1 cellular context compared by ENCODE assay signal in the genomic region with DNA sequence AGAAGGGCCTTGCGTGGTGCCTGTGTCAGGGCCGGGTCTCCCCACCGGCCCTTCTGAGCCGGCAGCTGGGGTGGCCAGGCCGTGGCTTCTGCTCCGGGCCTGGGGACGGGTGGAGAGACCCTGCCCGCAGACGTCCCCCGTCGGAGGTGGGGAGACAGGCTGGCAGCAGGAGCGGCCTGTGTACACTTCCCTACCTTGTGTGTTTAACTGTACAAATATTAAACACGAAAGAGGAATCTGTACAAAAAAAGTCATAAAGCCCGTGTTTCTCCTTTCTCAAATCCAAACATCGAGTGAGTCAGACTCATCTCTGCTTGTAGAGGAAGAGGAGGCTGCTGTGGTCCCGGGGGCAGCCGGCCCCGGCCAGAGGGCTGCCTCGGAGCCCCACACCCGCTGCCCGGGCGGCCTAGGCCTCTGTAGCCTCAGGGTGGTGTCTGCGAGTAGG.
TF ChIP-seq lines count a peak whose summit lies in the region.

No MANE protein-coding gene starts in this region.

TF ChIP-seq in GM23338, 12 proteins besides CTCF, POLR2A, EP300 and RAD21:
- TF ChIP-seq, protein P1, sequence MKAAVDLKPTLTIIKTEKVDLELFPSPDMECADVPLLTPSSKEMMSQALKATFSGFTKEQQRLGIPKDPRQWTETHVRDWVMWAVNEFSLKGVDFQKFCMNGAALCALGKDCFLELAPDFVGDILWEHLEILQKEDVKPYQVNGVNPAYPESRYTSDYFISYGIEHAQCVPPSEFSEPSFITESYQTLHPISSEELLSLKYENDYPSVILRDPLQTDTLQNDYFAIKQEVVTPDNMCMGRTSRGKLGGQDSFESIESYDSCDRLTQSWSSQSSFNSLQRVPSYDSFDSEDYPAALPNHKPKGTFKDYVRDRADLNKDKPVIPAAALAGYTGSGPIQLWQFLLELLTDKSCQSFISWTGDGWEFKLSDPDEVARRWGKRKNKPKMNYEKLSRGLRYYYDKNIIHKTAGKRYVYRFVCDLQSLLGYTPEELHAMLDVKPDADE (IDR thresholded peaks at IDR 0.05) = no peak
- TF ChIP-seq EZH2phosphoT487 (IDR thresholded peaks at IDR 0.05; ENCODE audit: unreplicated experiment) (no peak), ZNF114 (CRISPR knock-in tag; IDR thresholded peaks at IDR 0.05) (no peak), EZH2 (IDR thresholded peaks at IDR 0.05; ENCODE audit: low read depth, unreplicated experiment) (no peak), ZNF331 (CRISPR knock-in tag; IDR thresholded peaks at IDR 0.05; ENCODE audit: low read depth) (no peak), JUNB (IDR thresholded peaks at IDR 0.05; ENCODE audit: unreplicated experiment) (no peak), CREB1 (CRISPR knock-in tag; IDR thresholded peaks at IDR 0.05; ENCODE audit: low read depth) (no peak), STAT1 (IDR thresholded peaks at IDR 0.05; ENCODE audit: unreplicated experiment) (no peak), NANOG (IDR thresholded peaks at IDR 0.05; ENCODE audit: borderline replicate concordance) (no peak), POLR2AphosphoS5 (IDR thresholded peaks at IDR 0.05; ENCODE audit: low read depth) (no peak)
- TF ChIP-seq, protein P2, sequence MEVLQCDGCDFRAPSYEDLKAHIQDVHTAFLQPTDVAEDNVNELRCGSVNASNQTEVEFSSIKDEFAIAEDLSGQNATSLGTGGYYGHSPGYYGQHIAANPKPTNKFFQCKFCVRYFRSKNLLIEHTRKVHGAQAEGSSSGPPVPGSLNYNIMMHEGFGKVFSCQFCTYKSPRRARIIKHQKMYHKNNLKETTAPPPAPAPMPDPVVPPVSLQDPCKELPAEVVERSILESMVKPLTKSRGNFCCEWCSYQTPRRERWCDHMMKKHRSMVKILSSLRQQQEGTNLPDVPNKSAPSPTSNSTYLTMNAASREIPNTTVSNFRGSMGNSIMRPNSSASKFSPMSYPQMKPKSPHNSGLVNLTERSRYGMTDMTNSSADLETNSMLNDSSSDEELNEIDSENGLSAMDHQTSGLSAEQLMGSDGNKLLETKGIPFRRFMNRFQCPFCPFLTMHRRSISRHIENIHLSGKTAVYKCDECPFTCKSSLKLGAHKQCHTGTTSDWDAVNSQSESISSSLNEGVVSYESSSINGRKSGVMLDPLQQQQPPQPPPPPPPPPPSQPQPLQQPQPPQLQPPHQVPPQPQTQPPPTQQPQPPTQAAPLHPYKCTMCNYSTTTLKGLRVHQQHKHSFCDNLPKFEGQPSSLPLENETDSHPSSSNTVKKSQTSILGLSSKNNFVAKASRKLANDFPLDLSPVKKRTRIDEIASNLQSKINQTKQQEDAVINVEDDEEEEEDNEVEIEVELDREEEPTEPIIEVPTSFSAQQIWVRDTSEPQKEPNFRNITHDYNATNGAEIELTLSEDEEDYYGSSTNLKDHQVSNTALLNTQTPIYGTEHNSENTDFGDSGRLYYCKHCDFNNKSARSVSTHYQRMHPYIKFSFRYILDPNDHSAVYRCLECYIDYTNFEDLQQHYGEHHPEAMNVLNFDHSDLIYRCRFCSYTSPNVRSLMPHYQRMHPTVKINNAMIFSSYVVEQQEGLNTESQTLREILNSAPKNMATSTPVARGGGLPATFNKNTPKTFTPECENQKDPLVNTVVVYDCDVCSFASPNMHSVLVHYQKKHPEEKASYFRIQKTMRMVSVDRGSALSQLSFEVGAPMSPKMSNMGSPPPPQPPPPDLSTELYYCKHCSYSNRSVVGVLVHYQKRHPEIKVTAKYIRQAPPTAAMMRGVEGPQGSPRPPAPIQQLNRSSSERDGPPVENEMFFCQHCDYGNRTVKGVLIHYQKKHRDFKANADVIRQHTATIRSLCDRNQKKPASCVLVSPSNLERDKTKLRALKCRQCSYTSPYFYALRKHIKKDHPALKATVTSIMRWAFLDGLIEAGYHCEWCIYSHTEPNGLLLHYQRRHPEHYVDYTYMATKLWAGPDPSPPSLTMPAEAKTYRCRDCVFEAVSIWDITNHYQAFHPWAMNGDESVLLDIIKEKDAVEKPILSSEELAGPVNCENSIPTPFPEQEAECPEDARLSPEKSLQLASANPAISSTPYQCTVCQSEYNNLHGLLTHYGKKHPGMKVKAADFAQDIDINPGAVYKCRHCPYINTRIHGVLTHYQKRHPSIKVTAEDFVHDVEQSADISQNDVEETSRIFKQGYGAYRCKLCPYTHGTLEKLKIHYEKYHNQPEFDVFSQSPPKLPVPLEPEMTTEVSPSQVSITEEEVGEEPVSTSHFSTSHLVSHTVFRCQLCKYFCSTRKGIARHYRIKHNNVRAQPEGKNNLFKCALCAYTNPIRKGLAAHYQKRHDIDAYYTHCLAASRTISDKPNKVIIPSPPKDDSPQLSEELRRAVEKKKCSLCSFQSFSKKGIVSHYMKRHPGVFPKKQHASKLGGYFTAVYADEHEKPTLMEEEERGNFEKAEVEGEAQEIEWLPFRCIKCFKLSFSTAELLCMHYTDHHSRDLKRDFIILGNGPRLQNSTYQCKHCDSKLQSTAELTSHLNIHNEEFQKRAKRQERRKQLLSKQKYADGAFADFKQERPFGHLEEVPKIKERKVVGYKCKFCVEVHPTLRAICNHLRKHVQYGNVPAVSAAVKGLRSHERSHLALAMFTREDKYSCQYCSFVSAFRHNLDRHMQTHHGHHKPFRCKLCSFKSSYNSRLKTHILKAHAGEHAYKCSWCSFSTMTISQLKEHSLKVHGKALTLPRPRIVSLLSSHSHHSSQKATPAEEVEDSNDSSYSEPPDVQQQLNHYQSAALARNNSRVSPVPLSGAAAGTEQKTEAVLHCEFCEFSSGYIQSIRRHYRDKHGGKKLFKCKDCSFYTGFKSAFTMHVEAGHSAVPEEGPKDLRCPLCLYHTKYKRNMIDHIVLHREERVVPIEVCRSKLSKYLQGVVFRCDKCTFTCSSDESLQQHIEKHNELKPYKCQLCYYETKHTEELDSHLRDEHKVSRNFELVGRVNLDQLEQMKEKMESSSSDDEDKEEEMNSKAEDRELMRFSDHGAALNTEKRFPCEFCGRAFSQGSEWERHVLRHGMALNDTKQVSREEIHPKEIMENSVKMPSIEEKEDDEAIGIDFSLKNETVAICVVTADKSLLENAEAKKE (CRISPR knock-in tag; IDR thresholded peaks at IDR 0.05) = no peak
- TF ChIP-seq, protein P3, sequence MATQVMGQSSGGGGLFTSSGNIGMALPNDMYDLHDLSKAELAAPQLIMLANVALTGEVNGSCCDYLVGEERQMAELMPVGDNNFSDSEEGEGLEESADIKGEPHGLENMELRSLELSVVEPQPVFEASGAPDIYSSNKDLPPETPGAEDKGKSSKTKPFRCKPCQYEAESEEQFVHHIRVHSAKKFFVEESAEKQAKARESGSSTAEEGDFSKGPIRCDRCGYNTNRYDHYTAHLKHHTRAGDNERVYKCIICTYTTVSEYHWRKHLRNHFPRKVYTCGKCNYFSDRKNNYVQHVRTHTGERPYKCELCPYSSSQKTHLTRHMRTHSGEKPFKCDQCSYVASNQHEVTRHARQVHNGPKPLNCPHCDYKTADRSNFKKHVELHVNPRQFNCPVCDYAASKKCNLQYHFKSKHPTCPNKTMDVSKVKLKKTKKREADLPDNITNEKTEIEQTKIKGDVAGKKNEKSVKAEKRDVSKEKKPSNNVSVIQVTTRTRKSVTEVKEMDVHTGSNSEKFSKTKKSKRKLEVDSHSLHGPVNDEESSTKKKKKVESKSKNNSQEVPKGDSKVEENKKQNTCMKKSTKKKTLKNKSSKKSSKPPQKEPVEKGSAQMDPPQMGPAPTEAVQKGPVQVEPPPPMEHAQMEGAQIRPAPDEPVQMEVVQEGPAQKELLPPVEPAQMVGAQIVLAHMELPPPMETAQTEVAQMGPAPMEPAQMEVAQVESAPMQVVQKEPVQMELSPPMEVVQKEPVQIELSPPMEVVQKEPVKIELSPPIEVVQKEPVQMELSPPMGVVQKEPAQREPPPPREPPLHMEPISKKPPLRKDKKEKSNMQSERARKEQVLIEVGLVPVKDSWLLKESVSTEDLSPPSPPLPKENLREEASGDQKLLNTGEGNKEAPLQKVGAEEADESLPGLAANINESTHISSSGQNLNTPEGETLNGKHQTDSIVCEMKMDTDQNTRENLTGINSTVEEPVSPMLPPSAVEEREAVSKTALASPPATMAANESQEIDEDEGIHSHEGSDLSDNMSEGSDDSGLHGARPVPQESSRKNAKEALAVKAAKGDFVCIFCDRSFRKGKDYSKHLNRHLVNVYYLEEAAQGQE (IDR thresholded peaks at IDR 0.05; ENCODE audit: unreplicated experiment) = no peak
